In genomic region chr11:17351510-17352176, GRCh38 we compare ENCODE assay signal across 8 cellular contexts. TPM values are rescaled to one million over a fixed set of nuclear protein-coding genes. Genes with fewer than 3 reads are reported as not detected.
DNase-seq lines count a peak whose midpoint lies in the region; ATAC-seq and TF ChIP-seq lines count a peak whose summit lies in the region.

A gene with protein sequence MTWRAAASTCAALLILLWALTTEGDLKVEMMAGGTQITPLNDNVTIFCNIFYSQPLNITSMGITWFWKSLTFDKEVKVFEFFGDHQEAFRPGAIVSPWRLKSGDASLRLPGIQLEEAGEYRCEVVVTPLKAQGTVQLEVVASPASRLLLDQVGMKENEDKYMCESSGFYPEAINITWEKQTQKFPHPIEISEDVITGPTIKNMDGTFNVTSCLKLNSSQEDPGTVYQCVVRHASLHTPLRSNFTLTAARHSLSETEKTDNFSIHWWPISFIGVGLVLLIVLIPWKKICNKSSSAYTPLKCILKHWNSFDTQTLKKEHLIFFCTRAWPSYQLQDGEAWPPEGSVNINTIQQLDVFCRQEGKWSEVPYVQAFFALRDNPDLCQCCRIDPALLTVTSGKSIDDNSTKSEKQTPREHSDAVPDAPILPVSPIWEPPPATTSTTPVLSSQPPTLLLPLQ (plus strand): TSS chr11:17351800. CDS start chr11:17351970, 170 bp downstream.

- H2AFZ ChIP-seq in DND-41 (ENCODE audit: low read depth, low read length): peak within 1 kb of the TSS; percentile 75

- intact Hi-C loops in ascending aorta (cut with DNase I) (loop anchor here (1.0 to 10.0 kb wide), 5 partner anchors 75 to 1043 kb away; partner anchors contain the start of genes LDHA, NUCB2, PIK3C2A and RPS13), psoas muscle (cut with DNase I) (loop anchor here in 1 of 2 donors (10.0 kb wide), 1 partner anchor 117 kb away; no protein-coding TSS in a partner anchor)

- H3K79me2 ChIP-seq in DND-41 (ENCODE audit: insufficient read depth, low read length): no peaks in the 10 kb centered on the region

- H4K20me1 ChIP-seq in DND-41 (ENCODE audit: insufficient read depth, low read length): no peaks in the 10 kb centered on the region

- DNase-seq in DND-41 (peak; percentile 64), KBM-7 (peak; percentile 66), T-helper 9 cell (peak; percentile 57), ascending aorta (ENCODE audit: low spot score in 2 of 2) (peak; percentile 15 to 83), hepatic stellate cell (ENCODE audit: low spot score) (peak; percentile 61), psoas muscle (peak; percentile 65 to 73)

- H3K36me3 ChIP-seq in DND-41 (ENCODE audit: insufficient read depth, low read length): peaks cover 27% of the 10 kb centered on the region; the same call in 1 of the 2 replicates
- no peaks in the 10 kb centered on the region for H3K36me3 ChIP-seq in ascending aorta
- no peaks in the 10 kb centered on the region for H3K36me3 ChIP-seq in psoas muscle (ENCODE audit: insufficient read depth in 1 of 2, low read depth in 1 of 2)
- no peaks in the 10 kb centered on the region for H3K36me3 ChIP-seq in urinary bladder (ENCODE audit: insufficient read depth)

- H3K4me1 ChIP-seq in DND-41 (ENCODE audit: insufficient read depth, low read length): peaks cover 42% of the 10 kb centered on the region
- peaks cover 0 to 7% of the 10 kb centered on the region in 2 donors for H3K4me1 ChIP-seq in ascending aorta
- peaks cover 22% of the 10 kb centered on the region for H3K4me1 ChIP-seq in psoas muscle
- H3K4me1 ChIP-seq in urinary bladder (ENCODE audit: insufficient read depth): no peaks in the 10 kb centered on the region

- H3K27me3 ChIP-seq in DND-41 (ENCODE audit: insufficient read depth, low read length, poor library complexity): peaks cover 21% of the 10 kb centered on the region
- no peaks in the 10 kb centered on the region for H3K27me3 ChIP-seq in ascending aorta
- H3K27me3 ChIP-seq in psoas muscle (ENCODE audit: insufficient read depth in 3 of 3, low read length in 2 of 3): peaks cover 0 to 38% (median 5%) of the 10 kb centered on the region in 3 donors

- H3K4me2 ChIP-seq in DND-41 (ENCODE audit: insufficient read depth, low read length): peak within 1 kb of the TSS; percentile 89

- peak within 1 kb of the TSS; percentile 40; the same call in 1 of the 2 replicates for H3K27ac ChIP-seq in DND-41 (ENCODE audit: low read length)
- peak within 1 kb of the TSS; percentile 84 to 92 for H3K27ac ChIP-seq in ascending aorta
- H3K27ac ChIP-seq in psoas muscle: no peak within 1 kb of the TSS
- no peak within 1 kb of the TSS for H3K27ac ChIP-seq in urinary bladder (ENCODE audit: low read depth)

- TF ChIP-seq CTCF in DND-41 (IDR thresholded peaks at IDR 0.05; ENCODE audit: borderline replicate concordance, extremely low read depth, low read length, poor library complexity, severe bottlenecking) (no peak), ascending aorta (IDR thresholded peaks at IDR 0.05) (peak in 1 of 3 experiments; percentile 16), psoas muscle (IDR thresholded peaks at IDR 0.05) (no peak)

- H3K4me3 ChIP-seq in DND-41 (ENCODE audit: low read depth in 1 of 2, low read length in 2 of 2): peak within 1 kb of the TSS; percentile 38 to 62; a peak in 3 of 4 replicates
- peak within 1 kb of the TSS; percentile 66 to 98 for H3K4me3 ChIP-seq in ascending aorta
- peak within 1 kb of the TSS; percentile 73 for H3K4me3 ChIP-seq in psoas muscle
- peak within 1 kb of the TSS; percentile 76 for H3K4me3 ChIP-seq in urinary bladder (ENCODE audit: low read depth, low read length)

- ATAC-seq in DND-41 (ENCODE audit: insufficient read depth, low read depth) (peak; percentile 51), psoas muscle (peak; percentile 55 to 65 (median 56)), GM18861 (IDR thresholded peaks at IDR 0.05; ENCODE audit: unreplicated experiment) (no peak)

- H3K9me3 ChIP-seq in DND-41 (ENCODE audit: insufficient read depth, low read length, severe bottlenecking) (no peaks in the 10 kb centered on the region), ascending aorta (no peaks in the 10 kb centered on the region), psoas muscle (no peaks in the 10 kb centered on the region)

- peak within 1 kb of the TSS; percentile 54 for H3K9ac ChIP-seq in DND-41 (ENCODE audit: low read depth, low read length)

- 1% methylated on average over 45 to 61 of the region's 61 CpGs for WGBS in psoas muscle, 3 donors
- 1% methylated on average over 61 of the region's 61 CpGs for WGBS in urinary bladder

- in situ Hi-C loops in KBM-7 (cut with MboI; ENCODE audit: low pct_unique_long_range_greater_than_20kb, low sequenced_read_pairs): no loop called here

RNA-seq across cellular contexts. Expression of the gene that starts here (rescaled TPM):
- total RNA-seq in ascending aorta (0.21 TPM), psoas muscle (under 1 TPM; 0.09 to 0.71 (median 0.17) TPM), urinary bladder (1.6 TPM)
- polyA plus RNA-seq in psoas muscle (under 1 TPM; 0.01 to 0.18 (median 0.14) TPM), urinary bladder (0.76 TPM)

Comparison
In these comparisons a context has a peak if more than half of its experiments do, and no peak if none do; other contexts are left out.
1. Peak in DNase-seq, H3K4me3 ChIP-seq and H3K27ac ChIP-seq in ascending aorta; RNA of the gene not detected or under 1 TPM.
2. Peak in DNase-seq, ATAC-seq and H3K4me3 ChIP-seq in psoas muscle; RNA of the gene not detected or under 1 TPM.